1 cellular context compared by ENCODE assay signal in the genomic region with DNA sequence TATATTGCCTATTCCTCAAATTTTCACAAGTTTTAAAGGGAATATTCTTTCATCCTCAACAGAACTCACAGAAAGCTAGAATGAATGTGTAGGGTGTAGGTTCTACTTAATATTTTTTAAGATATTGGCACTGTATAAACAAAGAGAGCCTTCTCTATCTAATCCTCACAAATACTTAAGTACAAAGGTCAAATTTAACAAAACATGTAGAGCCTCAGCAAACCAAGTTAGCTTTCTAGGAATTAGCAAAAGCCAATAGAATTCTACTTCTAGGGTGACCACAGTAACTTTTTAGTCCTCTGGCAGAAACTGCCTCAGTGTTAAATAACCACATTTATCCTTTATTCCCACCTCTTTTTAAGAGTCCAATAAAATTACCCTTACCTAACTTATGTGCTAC.
TF ChIP-seq lines count a peak whose summit lies in the region.

No MANE protein-coding gene starts in this region.

TF ChIP-seq in IMR-90, 13 proteins besides CTCF, POLR2A, EP300 and RAD21:
- no peak for TF ChIP-seq CEBPB (IDR thresholded peaks at IDR 0.05; ENCODE audit: low read depth, low read length)
TF ChIP-seq in IMR-90: peak in this region for 0.
